Comparison of ENCODE assay signal across 8 cellular contexts in the genomic region with DNA sequence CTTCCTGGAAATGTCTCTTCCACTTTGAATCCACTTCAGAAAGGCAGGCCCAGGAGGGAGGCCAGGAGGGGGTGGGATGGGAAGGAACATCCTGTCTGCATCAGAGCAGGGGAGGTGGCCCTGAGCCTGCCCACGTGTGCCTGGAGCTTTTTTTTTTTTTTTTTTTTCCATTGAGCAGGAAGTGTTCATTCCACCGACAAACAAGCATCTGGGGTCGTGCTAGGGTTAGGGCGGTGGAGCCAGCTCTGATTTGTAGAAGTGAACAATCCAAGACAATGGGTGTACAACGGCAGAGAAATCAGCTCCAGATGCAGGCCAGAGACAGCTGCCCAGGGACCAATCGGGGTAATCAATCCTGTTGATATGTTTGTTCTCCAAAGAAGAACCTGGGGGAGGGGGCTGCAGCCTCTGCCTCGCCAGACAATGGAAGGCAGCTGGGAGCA.
DNase-seq lines count a peak whose midpoint lies in the region; ATAC-seq, FAIRE-seq and TF ChIP-seq lines count a peak whose summit lies in the region.

No MANE protein-coding gene starts in this region.

- H3K36me3 Mint-ChIP-seq in activated naive CD4-positive, alpha-beta T cell treated with anti-CD3 and anti-CD28 coated beads, Interleukin-2, amount 10 ng/mL, durations not matched to agents 7 days and 5 days: peaks cover 22% of the 10 kb centered on the region

- peaks cover 32% of the 10 kb centered on the region for H3K4me1 ChIP-seq in adipocyte (ENCODE audit: control insufficient read depth, insufficient read depth, low read length)

- no peak for FAIRE-seq in urothelium cell line (lab: Jason Lieb, UNC)
- no peak for FAIRE-seq in D721Med (lab: Jason Lieb, UNC)

- no peak overlapping the region for H3K9ac ChIP-seq in adipocyte (ENCODE audit: low read length)

- ATAC-seq in HG02981 (IDR thresholded peaks at IDR 0.05; ENCODE audit: unreplicated experiment): no peak

- CTCF ChIA-PET in activated naive CD4-positive, alpha-beta T cell treated with anti-CD3 and anti-CD28 coated beads, Interleukin-2, amount 10 ng/mL, durations not matched to agents 7 days and 5 days (lab: Charles Lee): interaction anchor here (1.0 to 1.7 kb wide), 3 partner anchors 9 to 176 kb away, joined by 3 to 5 read pairs (median 3); no protein-coding TSS in a partner anchor

- DNase-seq in activated naive CD4-positive, alpha-beta T cell treated with anti-CD3 and anti-CD28 coated beads, Interleukin-2, amount 10 ng/mL, durations not matched to agents 7 days and 5 days: peak; percentile 47
- no peak for DNase-seq in activated naive CD4-positive, alpha-beta T cell (lab: John Stamatoyannopoulos, UW)
- peak; percentile 44 for DNase-seq in adipocyte (ENCODE audit: low read depth)
- DNase-seq in islet precursor cell: peak; percentile 82
- DNase-seq in urothelium cell line (ENCODE audit: low spot score): peak; percentile 61
- DNase-seq in D721Med (ENCODE audit: insufficient read length, low spot score): no peak
- no peak for DNase-seq in activated effector memory CD4-positive, alpha-beta T cell treated with anti-CD3 and anti-CD28 coated beads, Interleukin-2, amount 50 U/mL, for 16 hours

- H3K27me3 ChIP-seq in adipocyte (replicated peaks; ENCODE audit: control insufficient read depth, insufficient read depth, low read length): no peaks in the 10 kb centered on the region

- no peaks in the 10 kb centered on the region for H3K27me3 Mint-ChIP-seq in activated naive CD4-positive, alpha-beta T cell treated with anti-CD3 and anti-CD28 coated beads, Interleukin-2, amount 10 ng/mL, durations not matched to agents 7 days and 5 days

- peaks cover 62% of the 10 kb centered on the region for H3K4me1 Mint-ChIP-seq in activated naive CD4-positive, alpha-beta T cell treated with anti-CD3 and anti-CD28 coated beads, Interleukin-2, amount 10 ng/mL, durations not matched to agents 7 days and 5 days

- TF ChIP-seq CTCF in D721Med (IDR thresholded peaks at IDR 0.05; ENCODE audit: insufficient read depth, missing control alignments): no peak

- no peaks in the 10 kb centered on the region for H3K9me3 Mint-ChIP-seq in activated naive CD4-positive, alpha-beta T cell treated with anti-CD3 and anti-CD28 coated beads, Interleukin-2, amount 10 ng/mL, durations not matched to agents 7 days and 5 days

- H3K9me3 ChIP-seq in adipocyte (ENCODE audit: control insufficient read depth, low read length): no peaks in the 10 kb centered on the region

- no peak overlapping the region for H3K4me3 ChIP-seq in adipocyte (ENCODE audit: low read length)

- H3K36me3 ChIP-seq in adipocyte (ENCODE audit: control insufficient read depth, insufficient read depth, low read length, severe bottlenecking): no peaks in the 10 kb centered on the region

- peak overlapping the region; percentile 76 for H3K27ac Mint-ChIP-seq in activated naive CD4-positive, alpha-beta T cell treated with anti-CD3 and anti-CD28 coated beads, Interleukin-2, amount 10 ng/mL, durations not matched to agents 7 days and 5 days

- H3K4me3 Mint-ChIP-seq in activated naive CD4-positive, alpha-beta T cell treated with anti-CD3 and anti-CD28 coated beads, Interleukin-2, amount 10 ng/mL, durations not matched to agents 7 days and 5 days: no peak overlapping the region

Comparison
In these comparisons a context has a peak if more than half of its experiments do, and no peak if none do; other contexts are left out.
1. DNase-seq: peak in activated naive CD4-positive, alpha-beta T cell treated with anti-CD3 and anti-CD28 coated beads, Interleukin-2, amount 10 ng/mL, durations not matched to agents 7 days and 5 days (single experiment), adipocyte (single experiment), islet precursor cell (single experiment) and urothelium cell line (single experiment); none in activated naive CD4-positive, alpha-beta T cell (0 of 4), D721Med (single experiment) and activated effector memory CD4-positive, alpha-beta T cell treated with anti-CD3 and anti-CD28 coated beads, Interleukin-2, amount 50 U/mL, for 16 hours (single experiment).